ENCODE assay signal across 1 cellular context in genomic region chrX:17552251-17552650, GRCh38.
TF ChIP-seq lines count a peak whose summit lies in the region.

No MANE protein-coding gene starts in this region.

TF ChIP-seq in A549, 52 proteins besides CTCF, POLR2A, EP300 and RAD21:
- TF ChIP-seq HDAC2 (IDR thresholded peaks at IDR 0.05) (no peak), EHMT2 (IDR thresholded peaks at IDR 0.05; ENCODE audit: low read depth) (no peak), ZNF302 (CRISPR knock-in tag; IDR thresholded peaks at IDR 0.05) (no peak), KDM1A (IDR thresholded peaks at IDR 0.05; ENCODE audit: low read depth) (no peak), MAFK (IDR thresholded peaks at IDR 0.05; ENCODE audit: partially characterized antibody) (no peak)
- TF ChIP-seq, protein P1, sequence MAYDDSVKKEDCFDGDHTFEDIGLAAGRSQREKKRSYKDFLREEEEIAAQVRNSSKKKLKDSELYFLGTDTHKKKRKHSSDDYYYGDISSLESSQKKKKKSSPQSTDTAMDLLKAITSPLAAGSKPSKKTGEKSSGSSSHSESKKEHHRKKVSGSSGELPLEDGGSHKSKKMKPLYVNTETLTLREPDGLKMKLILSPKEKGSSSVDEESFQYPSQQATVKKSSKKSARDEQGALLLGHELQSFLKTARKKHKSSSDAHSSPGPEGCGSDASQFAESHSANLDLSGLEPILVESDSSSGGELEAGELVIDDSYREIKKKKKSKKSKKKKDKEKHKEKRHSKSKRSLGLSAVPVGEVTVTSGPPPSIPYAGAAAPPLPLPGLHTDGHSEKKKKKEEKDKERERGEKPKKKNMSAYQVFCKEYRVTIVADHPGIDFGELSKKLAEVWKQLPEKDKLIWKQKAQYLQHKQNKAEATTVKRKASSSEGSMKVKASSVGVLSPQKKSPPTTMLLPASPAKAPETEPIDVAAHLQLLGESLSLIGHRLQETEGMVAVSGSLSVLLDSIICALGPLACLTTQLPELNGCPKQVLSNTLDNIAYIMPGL (CRISPR knock-in tag; IDR thresholded peaks at IDR 0.05; ENCODE audit: borderline replicate concordance) = no peak
TF ChIP-seq in A549: peak in this region for 0.
